Comparison of ENCODE assay signal across 20 cellular contexts in genomic region chr4:27921236-27921635, GRCh38.
DNase-seq lines count a peak whose midpoint lies in the region; ATAC-seq, FAIRE-seq and TF ChIP-seq lines count a peak whose summit lies in the region.
"Had no signal": no experiment of that assay in that cellular context is flagged by ENCODE, and none has a peak within 500 bp of the region (broad histone marks: within the 10 kb centered on the region; RNA-seq: fewer than 3 reads in every experiment).

No MANE protein-coding gene starts in this region.

- peak overlapping the region; percentile 21 for H2AK5ac ChIP-seq in neuronal stem cell (ENCODE audit: low read depth, low read length)

- no peak overlapping the region for H3K9ac ChIP-seq in GM23248
- H3K9ac ChIP-seq in neuronal stem cell (ENCODE audit: low read depth, low read length, poor library complexity): no peak overlapping the region

- TF ChIP-seq CTCF in choroid plexus epithelial cell (conservative IDR thresholded peaks at IDR 0.05; ENCODE audit: low read depth, low read length): no peak
- no peak for TF ChIP-seq CTCF in mucosa of descending colon (IDR thresholded peaks at IDR 0.05)
- TF ChIP-seq CTCF in upper lobe of right lung (IDR thresholded peaks at IDR 0.05): no peak

- peak overlapping the region; percentile 64 for H3K18ac ChIP-seq in neuronal stem cell (ENCODE audit: low read length)

- H4K91ac ChIP-seq in neuronal stem cell (ENCODE audit: low read depth, low read length, poor library complexity): no peak overlapping the region

- intact Hi-C loops in mucosa of descending colon (cut with DNase I, micrococcal nuclease): no loop called here
- intact Hi-C loops in upper lobe of right lung (cut with DNase I): no loop called here

- H2BK120ac ChIP-seq in neuronal stem cell (ENCODE audit: low read depth, low read length): no peak overlapping the region

- H3K9me3 ChIP-seq in GM23248 (ENCODE audit: low read depth) (no peaks in the 10 kb centered on the region), neuronal stem cell (replicated peaks in 1 of 2; ENCODE audit: control insufficient read depth in 2 of 2, insufficient read depth in 1 of 2, low read depth in 1 of 2, low read length in 2 of 2) (no peaks in the 10 kb centered on the region), mucosa of descending colon (no peaks in the 10 kb centered on the region), upper lobe of right lung (no peaks in the 10 kb centered on the region)
- H3K9me3 ChIP-seq: ascending aorta, prostate gland, uterus had no signal

- H3F3A ChIP-seq in GM23248 (ENCODE audit: insufficient read depth): no peaks in the 10 kb centered on the region

- DNase-seq in GM23248: peak; percentile 2
- DNase-seq in RPMI7951 (ENCODE audit: low read depth): peak; percentile 1
- peak; percentile 70 for DNase-seq in choroid plexus epithelial cell (ENCODE audit: low read depth)
- DNase-seq in neuronal stem cell (ENCODE audit: low spot score): no peak
- DNase-seq in DMS153 treated with DMSO at 0.1 percent for 48 hours (lab: John Stamatoyannopoulos, UW; ENCODE audit: unreplicated experiment): no peak
- DNase-seq in mucosa of descending colon: no peak
- DNase-seq in upper lobe of right lung: no peak
- no peak for DNase-seq in GM12892 (ENCODE audit: insufficient read length)
- DNase-seq: activated CD4-positive, alpha-beta T cell treated with anti-CD3 and anti-CD28 coated beads for 4 hours; activated naive CD4-positive, alpha-beta T cell treated with anti-CD3 and anti-CD28 coated beads, Interleukin-2, amount 50 U/mL, for 16 hours; CD4-positive, CD25-positive, alpha-beta regulatory T cell; NCI-H1930; NCI-H345; NCI-H774; SHP77; T-helper 1 cell; uterus had no signal

- WGBS in GM23248 (ENCODE audit: low coverage in 1 of 2, low lambda C conversion rate in 2 of 2, missing lambda C conversion rate in 2 of 2), 2 experiments: 29 to 31% methylated on average over 4 of the region's 4 CpGs
- no CpG with 5 or more reads among the region's 4 CpGs for WGBS in neuronal stem cell (ENCODE audit: extremely low coverage in 2 of 2, insufficient read length in 2 of 2, insufficient replicate concordance in 1 of 2), 2 donors

- H3K9me2 ChIP-seq in GM23248 (ENCODE audit: insufficient read depth): no peaks in the 10 kb centered on the region

- H4K8ac ChIP-seq in neuronal stem cell (ENCODE audit: low read depth, low read length): no peak overlapping the region

- H3K14ac ChIP-seq in neuronal stem cell (ENCODE audit: low read length): no peak overlapping the region

- in situ Hi-C loops in GM23248 (cut with MboI): no loop called here

- H3K79me1 ChIP-seq in neuronal stem cell (ENCODE audit: low read depth, low read length): no peaks in the 10 kb centered on the region

- no peaks in the 10 kb centered on the region for H3K27me3 ChIP-seq in GM23248 (replicated peaks; ENCODE audit: insufficient read depth)
- H3K27me3 ChIP-seq in neuronal stem cell (ENCODE audit: control insufficient read depth in 3 of 3, insufficient read depth in 3 of 3, low read depth in 1 of 3, low read length in 3 of 3): no peaks in the 10 kb centered on the region
- no peaks in the 10 kb centered on the region for H3K27me3 ChIP-seq in upper lobe of right lung
- H3K27me3 ChIP-seq: ascending aorta, uterus had no signal

- ATAC-seq in mucosa of descending colon: no peak
- ATAC-seq in upper lobe of right lung: no peak

- no peak for FAIRE-seq in GM12892 (lab: Jason Lieb, UNC)
- FAIRE-seq: colon had no signal

- no peak overlapping the region for H2BK15ac ChIP-seq in neuronal stem cell (ENCODE audit: low read length)

- no peak overlapping the region for H2AFZ ChIP-seq in GM23248
- H2AFZ ChIP-seq in neuronal stem cell (ENCODE audit: low read length): no peak overlapping the region

- H3K4me3 ChIP-seq in GM23248: no peak overlapping the region
- H3K4me3 ChIP-seq in choroid plexus epithelial cell (ENCODE audit: low read depth, low read length): peak overlapping the region; percentile 19
- H3K4me3 ChIP-seq in neuronal stem cell (ENCODE audit: low read length in 2 of 2): no peak overlapping the region
- no peak overlapping the region for H3K4me3 ChIP-seq in mucosa of descending colon
- H3K4me3 ChIP-seq in upper lobe of right lung: no peak overlapping the region
- H3K4me3 ChIP-seq: ascending aorta, prostate gland, uterus had no signal

- no peaks in the 10 kb centered on the region for H4K20me1 ChIP-seq in GM23248 (ENCODE audit: insufficient read depth)

- no peak overlapping the region for H3K27ac ChIP-seq in GM23248
- no peak overlapping the region for H3K27ac ChIP-seq in neuronal stem cell (replicated peaks; ENCODE audit: low read length)
- H3K27ac ChIP-seq in upper lobe of right lung: no peak overlapping the region
- H3K27ac ChIP-seq: ascending aorta, prostate gland, uterus had no signal

- no peak overlapping the region for H3K4me2 ChIP-seq in GM23248 (ENCODE audit: unreplicated experiment)
- H3K4me2 ChIP-seq in neuronal stem cell (ENCODE audit: insufficient read depth, low read length, poor library complexity, severe bottlenecking): no peak overlapping the region

- no peak for TF ChIP-seq POLR2A in GM12892 (IDR thresholded peaks at IDR 0.05; ENCODE audit: low read depth, low read length)

- H3K4me1 ChIP-seq in GM23248 (ENCODE audit: insufficient read depth): no peaks in the 10 kb centered on the region
- peaks cover 7 to 16% of the 10 kb centered on the region in 2 donors for H3K4me1 ChIP-seq in neuronal stem cell (ENCODE audit: control insufficient read depth in 2 of 2, insufficient read depth in 1 of 2, low read depth in 1 of 2, low read length in 2 of 2)
- no peaks in the 10 kb centered on the region for H3K4me1 ChIP-seq in mucosa of descending colon (ENCODE audit: low read depth)
- H3K4me1 ChIP-seq in upper lobe of right lung: no peaks in the 10 kb centered on the region
- H3K4me1 ChIP-seq: ascending aorta, prostate gland, uterus had no signal

- no peak overlapping the region for H3K23ac ChIP-seq in neuronal stem cell (ENCODE audit: low read depth, low read length, poor library complexity)

- H3K36me3 ChIP-seq in GM23248 (ENCODE audit: low read depth) (no peaks in the 10 kb centered on the region), neuronal stem cell (replicated peaks in 1 of 2; ENCODE audit: control insufficient read depth in 2 of 2, insufficient read depth in 2 of 2, low read length in 2 of 2) (no peaks in the 10 kb centered on the region), mucosa of descending colon (ENCODE audit: low read depth) (no peaks in the 10 kb centered on the region), upper lobe of right lung (no peaks in the 10 kb centered on the region)
- H3K36me3 ChIP-seq: ascending aorta, prostate gland, uterus had no signal

- no peak overlapping the region for H2BK5ac ChIP-seq in neuronal stem cell (ENCODE audit: low read length)

- H3K4ac ChIP-seq in neuronal stem cell (ENCODE audit: low read length): no peak overlapping the region

- no peaks in the 10 kb centered on the region for H3K79me2 ChIP-seq in GM23248 (ENCODE audit: insufficient read depth)

- H2BK12ac ChIP-seq in neuronal stem cell (ENCODE audit: low read length): no peak overlapping the region

Comparison
In these comparisons a context has a peak if more than half of its experiments do, and no peak if none do; other contexts are left out.
1. DNase-seq: peak in GM23248 (single experiment), RPMI7951 (single experiment) and choroid plexus epithelial cell (single experiment); none in neuronal stem cell (single experiment), DMS153 treated with DMSO at 0.1 percent for 48 hours (single experiment), mucosa of descending colon (0 of 3), upper lobe of right lung (single experiment) and GM12892 (single experiment).